In genomic region chr2:70949086-70949485, GRCh38 we compare ENCODE assay signal across 2 cellular contexts.
TF ChIP-seq lines count a peak whose summit lies in the region.

No MANE protein-coding gene starts in this region.

TF ChIP-seq in K562, 482 proteins besides CTCF, POLR2A, EP300 and RAD21 (continues in another document):
- TF ChIP-seq DPF2 (IDR thresholded peaks at IDR 0.05) (no peak), MXI1 (IDR thresholded peaks at IDR 0.05; ENCODE audit: low read depth, low read length) (no peak), NFRKB (IDR thresholded peaks at IDR 0.05; ENCODE audit: low read depth) (no peak), BHLHE40 (IDR thresholded peaks at IDR 0.05; ENCODE audit: low read length) (no peak), SMARCE1 (IDR thresholded peaks at IDR 0.05) (no peak), ATF2 (CRISPR knock-in tag; IDR thresholded peaks at IDR 0.05) (no peak), U2AF2 (optimal IDR thresholded peaks at IDR 0.05; ENCODE audit: low read depth, low read length) (no peak), MIER1 (IDR thresholded peaks at IDR 0.05; ENCODE audit: low read depth) (no peak), RFX5 (IDR thresholded peaks at IDR 0.05; ENCODE audit: low read depth, low read length) (no peak), ARNT (IDR thresholded peaks at IDR 0.05) (no peak)
- TF ChIP-seq, protein P1, sequence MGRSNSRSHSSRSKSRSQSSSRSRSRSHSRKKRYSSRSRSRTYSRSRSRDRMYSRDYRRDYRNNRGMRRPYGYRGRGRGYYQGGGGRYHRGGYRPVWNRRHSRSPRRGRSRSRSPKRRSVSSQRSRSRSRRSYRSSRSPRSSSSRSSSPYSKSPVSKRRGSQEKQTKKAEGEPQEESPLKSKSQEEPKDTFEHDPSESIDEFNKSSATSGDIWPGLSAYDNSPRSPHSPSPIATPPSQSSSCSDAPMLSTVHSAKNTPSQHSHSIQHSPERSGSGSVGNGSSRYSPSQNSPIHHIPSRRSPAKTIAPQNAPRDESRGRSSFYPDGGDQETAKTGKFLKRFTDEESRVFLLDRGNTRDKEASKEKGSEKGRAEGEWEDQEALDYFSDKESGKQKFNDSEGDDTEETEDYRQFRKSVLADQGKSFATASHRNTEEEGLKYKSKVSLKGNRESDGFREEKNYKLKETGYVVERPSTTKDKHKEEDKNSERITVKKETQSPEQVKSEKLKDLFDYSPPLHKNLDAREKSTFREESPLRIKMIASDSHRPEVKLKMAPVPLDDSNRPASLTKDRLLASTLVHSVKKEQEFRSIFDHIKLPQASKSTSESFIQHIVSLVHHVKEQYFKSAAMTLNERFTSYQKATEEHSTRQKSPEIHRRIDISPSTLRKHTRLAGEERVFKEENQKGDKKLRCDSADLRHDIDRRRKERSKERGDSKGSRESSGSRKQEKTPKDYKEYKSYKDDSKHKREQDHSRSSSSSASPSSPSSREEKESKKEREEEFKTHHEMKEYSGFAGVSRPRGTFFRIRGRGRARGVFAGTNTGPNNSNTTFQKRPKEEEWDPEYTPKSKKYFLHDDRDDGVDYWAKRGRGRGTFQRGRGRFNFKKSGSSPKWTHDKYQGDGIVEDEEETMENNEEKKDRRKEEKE (IDR thresholded peaks at IDR 0.05; ENCODE audit: borderline replicate concordance in 1 of 2, control insufficient read depth in 1 of 2, low read depth in 2 of 2, low read length in 1 of 2), result no peak
- TF ChIP-seq, protein P2, sequence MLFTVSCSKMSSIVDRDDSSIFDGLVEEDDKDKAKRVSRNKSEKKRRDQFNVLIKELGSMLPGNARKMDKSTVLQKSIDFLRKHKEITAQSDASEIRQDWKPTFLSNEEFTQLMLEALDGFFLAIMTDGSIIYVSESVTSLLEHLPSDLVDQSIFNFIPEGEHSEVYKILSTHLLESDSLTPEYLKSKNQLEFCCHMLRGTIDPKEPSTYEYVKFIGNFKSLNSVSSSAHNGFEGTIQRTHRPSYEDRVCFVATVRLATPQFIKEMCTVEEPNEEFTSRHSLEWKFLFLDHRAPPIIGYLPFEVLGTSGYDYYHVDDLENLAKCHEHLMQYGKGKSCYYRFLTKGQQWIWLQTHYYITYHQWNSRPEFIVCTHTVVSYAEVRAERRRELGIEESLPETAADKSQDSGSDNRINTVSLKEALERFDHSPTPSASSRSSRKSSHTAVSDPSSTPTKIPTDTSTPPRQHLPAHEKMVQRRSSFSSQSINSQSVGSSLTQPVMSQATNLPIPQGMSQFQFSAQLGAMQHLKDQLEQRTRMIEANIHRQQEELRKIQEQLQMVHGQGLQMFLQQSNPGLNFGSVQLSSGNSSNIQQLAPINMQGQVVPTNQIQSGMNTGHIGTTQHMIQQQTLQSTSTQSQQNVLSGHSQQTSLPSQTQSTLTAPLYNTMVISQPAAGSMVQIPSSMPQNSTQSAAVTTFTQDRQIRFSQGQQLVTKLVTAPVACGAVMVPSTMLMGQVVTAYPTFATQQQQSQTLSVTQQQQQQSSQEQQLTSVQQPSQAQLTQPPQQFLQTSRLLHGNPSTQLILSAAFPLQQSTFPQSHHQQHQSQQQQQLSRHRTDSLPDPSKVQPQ (CRISPR knock-in tag; IDR thresholded peaks at IDR 0.05; ENCODE audit: borderline replicate concordance), result no peak

TF ChIP-seq in WTC11, 78 proteins besides CTCF, POLR2A, EP300 and RAD21:
- no peak for TF ChIP-seq IRF1 (CRISPR knock-in tag; IDR thresholded peaks at IDR 0.05)
- no peak for TF ChIP-seq ZNF281 (CRISPR knock-in tag; IDR thresholded peaks at IDR 0.05)
- no peak for TF ChIP-seq KAT7 (CRISPR knock-in tag; IDR thresholded peaks at IDR 0.05; ENCODE audit: borderline replicate concordance)
- TF ChIP-seq OVOL2 (CRISPR knock-in tag; IDR thresholded peaks at IDR 0.05; ENCODE audit: borderline replicate concordance), result no peak
- no peak for TF ChIP-seq FOXP1 (CRISPR knock-in tag; IDR thresholded peaks at IDR 0.05; ENCODE audit: borderline replicate concordance)
- TF ChIP-seq NR1H2 (CRISPR knock-in tag; IDR thresholded peaks at IDR 0.05), result no peak
- no peak for TF ChIP-seq MLX (CRISPR knock-in tag; IDR thresholded peaks at IDR 0.05)
- TF ChIP-seq CREM (CRISPR knock-in tag; IDR thresholded peaks at IDR 0.05), result no peak
- TF ChIP-seq ZNF512 (CRISPR knock-in tag; IDR thresholded peaks at IDR 0.05; ENCODE audit: borderline replicate concordance), result no peak
- TF ChIP-seq, protein P3, sequence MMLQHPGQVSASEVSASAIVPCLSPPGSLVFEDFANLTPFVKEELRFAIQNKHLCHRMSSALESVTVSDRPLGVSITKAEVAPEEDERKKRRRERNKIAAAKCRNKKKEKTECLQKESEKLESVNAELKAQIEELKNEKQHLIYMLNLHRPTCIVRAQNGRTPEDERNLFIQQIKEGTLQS (CRISPR knock-in tag; conservative IDR thresholded peaks at IDR 0.05), result no peak
- no peak for TF ChIP-seq ZNF423 (CRISPR knock-in tag; IDR thresholded peaks at IDR 0.05)
- no peak for TF ChIP-seq ESRRA (CRISPR knock-in tag; IDR thresholded peaks at IDR 0.05; ENCODE audit: borderline replicate concordance)
- no peak for TF ChIP-seq IRF2 (CRISPR knock-in tag; IDR thresholded peaks at IDR 0.05; ENCODE audit: borderline replicate concordance, low read depth)
- TF ChIP-seq CBFB (CRISPR knock-in tag; IDR thresholded peaks at IDR 0.05; ENCODE audit: low read depth), result no peak
- TF ChIP-seq, protein P4, sequence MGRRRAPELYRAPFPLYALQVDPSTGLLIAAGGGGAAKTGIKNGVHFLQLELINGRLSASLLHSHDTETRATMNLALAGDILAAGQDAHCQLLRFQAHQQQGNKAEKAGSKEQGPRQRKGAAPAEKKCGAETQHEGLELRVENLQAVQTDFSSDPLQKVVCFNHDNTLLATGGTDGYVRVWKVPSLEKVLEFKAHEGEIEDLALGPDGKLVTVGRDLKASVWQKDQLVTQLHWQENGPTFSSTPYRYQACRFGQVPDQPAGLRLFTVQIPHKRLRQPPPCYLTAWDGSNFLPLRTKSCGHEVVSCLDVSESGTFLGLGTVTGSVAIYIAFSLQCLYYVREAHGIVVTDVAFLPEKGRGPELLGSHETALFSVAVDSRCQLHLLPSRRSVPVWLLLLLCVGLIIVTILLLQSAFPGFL (CRISPR knock-in tag; IDR thresholded peaks at IDR 0.05; ENCODE audit: borderline replicate concordance), result no peak
- TF ChIP-seq CREB1 (CRISPR knock-in tag; IDR thresholded peaks at IDR 0.05), result no peak
- no peak for TF ChIP-seq ZBTB21 (CRISPR knock-in tag; IDR thresholded peaks at IDR 0.05; ENCODE audit: borderline replicate concordance)
- no peak for TF ChIP-seq FOXK1 (CRISPR knock-in tag; IDR thresholded peaks at IDR 0.05)
- TF ChIP-seq ZNF219 (CRISPR knock-in tag; IDR thresholded peaks at IDR 0.05; ENCODE audit: borderline replicate concordance), result no peak
